19 cellular contexts compared by ENCODE assay signal in the genomic region with DNA sequence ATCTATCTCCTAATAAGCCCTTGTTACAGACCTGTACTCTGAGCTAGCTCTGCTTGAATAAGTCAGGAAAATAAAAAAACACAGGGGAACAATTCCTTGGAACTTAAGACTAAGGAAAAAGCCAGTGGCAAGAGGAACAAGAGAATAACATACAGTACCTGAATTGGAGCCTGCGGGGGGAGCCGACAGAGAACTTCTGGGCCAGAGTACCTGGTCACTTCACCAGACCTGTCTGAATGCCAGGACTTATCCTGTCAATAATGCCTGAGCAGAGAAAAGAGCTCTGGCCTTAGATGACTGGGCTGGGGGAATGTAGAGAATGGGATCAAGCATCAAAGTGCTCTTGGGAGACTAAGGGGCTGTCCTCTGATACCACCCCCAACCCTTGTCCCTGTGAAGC. TPM values are rescaled to one million over a fixed set of nuclear protein-coding genes. Genes with fewer than 3 reads are reported as not detected.
DNase-seq lines count a peak whose midpoint lies in the region; ATAC-seq and TF ChIP-seq lines count a peak whose summit lies in the region.
"Had no signal": no experiment of that assay in that cellular context is flagged by ENCODE, and none has a peak within 500 bp of the region (broad histone marks: within the 10 kb centered on the region; RNA-seq: fewer than 3 reads in every experiment).

No MANE protein-coding gene starts in this region.

- H3K4me3 Mint-ChIP-seq in activated naive CD8-positive, alpha-beta T cell treated with anti-CD3 and anti-CD28 coated beads, Interleukin-2, amount 50 U/mL, for 24 hours: no peak overlapping the region
- H3K4me3 Mint-ChIP-seq in activated naive CD8-positive, alpha-beta T cell treated with anti-CD3 and anti-CD28 coated beads for 36 hours: no peak overlapping the region
- no peak overlapping the region for H3K4me3 Mint-ChIP-seq in mesothelial cell of epicardium
- H3K4me3 Mint-ChIP-seq: activated CD4-positive, alpha-beta memory T cell treated with anti-CD3 and anti-CD28 coated beads, Interleukin-2, amount 10 ng/mL, durations not matched to agents 7 days and 5 days; activated naive CD4-positive, alpha-beta T cell treated with anti-CD3 and anti-CD28 coated beads, Interleukin-2, amount 10 ng/mL, durations not matched to agents 7 days and 5 days; naive B cell had no signal

- peaks cover 54% of the 10 kb centered on the region for H3K36me3 Mint-ChIP-seq in activated naive CD8-positive, alpha-beta T cell treated with anti-CD3 and anti-CD28 coated beads, Interleukin-2, amount 50 U/mL, for 24 hours (ENCODE audit: low read depth)
- H3K36me3 Mint-ChIP-seq in activated naive CD8-positive, alpha-beta T cell treated with anti-CD3 and anti-CD28 coated beads for 36 hours: peaks cover 6% of the 10 kb centered on the region
- H3K36me3 Mint-ChIP-seq in mesothelial cell of epicardium: peaks cover 19% of the 10 kb centered on the region

- H3K9me3 Mint-ChIP-seq in activated naive CD8-positive, alpha-beta T cell treated with anti-CD3 and anti-CD28 coated beads, Interleukin-2, amount 50 U/mL, for 24 hours: no peaks in the 10 kb centered on the region
- no peaks in the 10 kb centered on the region for H3K9me3 Mint-ChIP-seq in activated naive CD8-positive, alpha-beta T cell treated with anti-CD3 and anti-CD28 coated beads for 36 hours
- no peaks in the 10 kb centered on the region for H3K9me3 Mint-ChIP-seq in mesothelial cell of epicardium
- H3K9me3 Mint-ChIP-seq: activated CD4-positive, alpha-beta memory T cell treated with anti-CD3 and anti-CD28 coated beads, Interleukin-2, amount 10 ng/mL, durations not matched to agents 7 days and 5 days; activated naive CD4-positive, alpha-beta T cell treated with anti-CD3 and anti-CD28 coated beads, Interleukin-2, amount 10 ng/mL, durations not matched to agents 7 days and 5 days; naive B cell had no signal

- no peaks in the 10 kb centered on the region for H3K27me3 Mint-ChIP-seq in activated naive CD8-positive, alpha-beta T cell treated with anti-CD3 and anti-CD28 coated beads, Interleukin-2, amount 50 U/mL, for 24 hours
- no peaks in the 10 kb centered on the region for H3K27me3 Mint-ChIP-seq in activated naive CD8-positive, alpha-beta T cell treated with anti-CD3 and anti-CD28 coated beads for 36 hours
- no peaks in the 10 kb centered on the region for H3K27me3 Mint-ChIP-seq in mesothelial cell of epicardium (ENCODE audit: low read depth)
- H3K27me3 Mint-ChIP-seq: activated CD4-positive, alpha-beta memory T cell treated with anti-CD3 and anti-CD28 coated beads, Interleukin-2, amount 10 ng/mL, durations not matched to agents 7 days and 5 days; activated naive CD4-positive, alpha-beta T cell treated with anti-CD3 and anti-CD28 coated beads, Interleukin-2, amount 10 ng/mL, durations not matched to agents 7 days and 5 days; naive B cell had no signal

- H3K27ac Mint-ChIP-seq in activated naive CD8-positive, alpha-beta T cell treated with anti-CD3 and anti-CD28 coated beads, Interleukin-2, amount 50 U/mL, for 24 hours: peak overlapping the region; percentile 26
- H3K27ac Mint-ChIP-seq in activated naive CD8-positive, alpha-beta T cell treated with anti-CD3 and anti-CD28 coated beads for 36 hours: no peak overlapping the region
- H3K27ac Mint-ChIP-seq in mesothelial cell of epicardium: peak overlapping the region; percentile 11
- H3K27ac Mint-ChIP-seq: activated CD4-positive, alpha-beta memory T cell treated with anti-CD3 and anti-CD28 coated beads, Interleukin-2, amount 10 ng/mL, durations not matched to agents 7 days and 5 days had no signal

- no peaks in the 10 kb centered on the region for H3K4me1 Mint-ChIP-seq in activated naive CD8-positive, alpha-beta T cell treated with anti-CD3 and anti-CD28 coated beads, Interleukin-2, amount 50 U/mL, for 24 hours
- no peaks in the 10 kb centered on the region for H3K4me1 Mint-ChIP-seq in activated naive CD8-positive, alpha-beta T cell treated with anti-CD3 and anti-CD28 coated beads for 36 hours
- peaks cover 1% of the 10 kb centered on the region for H3K4me1 Mint-ChIP-seq in mesothelial cell of epicardium
- H3K4me1 Mint-ChIP-seq: activated CD4-positive, alpha-beta memory T cell treated with anti-CD3 and anti-CD28 coated beads, Interleukin-2, amount 10 ng/mL, durations not matched to agents 7 days and 5 days; activated naive CD4-positive, alpha-beta T cell treated with anti-CD3 and anti-CD28 coated beads, Interleukin-2, amount 10 ng/mL, durations not matched to agents 7 days and 5 days had no signal

- DNase-seq in activated naive CD8-positive, alpha-beta T cell treated with anti-CD3 and anti-CD28 coated beads, Interleukin-2, amount 50 U/mL, for 24 hours: no peak
- no peak for DNase-seq in activated naive CD8-positive, alpha-beta T cell treated with anti-CD3 and anti-CD28 coated beads for 36 hours
- DNase-seq in mesothelial cell of epicardium (ENCODE audit: low spot score in 2 of 2, unreplicated experiment in 2 of 2) (no peak), NCI-H69 (lab: John Stamatoyannopoulos, UW) (no peak), HuH-7 (ENCODE audit: low spot score) (no peak)
- DNase-seq: activated CD4-positive, alpha-beta memory T cell treated with anti-CD3 and anti-CD28 coated beads, Interleukin-2, amount 10 ng/mL, durations not matched to agents 7 days and 5 days; activated CD4-positive, CD25-positive, alpha-beta regulatory T cell; activated naive CD4-positive, alpha-beta T cell treated with anti-CD3 and anti-CD28 coated beads, Interleukin-2, amount 10 ng/mL, durations not matched to agents 7 days and 5 days; activated T-cell treated with anti-CD3 and anti-CD28 coated beads for 4 hours; naive B cell; stimulated activated naive CD4-positive, alpha-beta T cell; T-helper 9 cell had no signal

- TF ChIP-seq CTCF in mesothelial cell of epicardium (IDR thresholded peaks at IDR 0.05; ENCODE audit: unreplicated experiment): no peak

- ATAC-seq in activated naive CD8-positive, alpha-beta T cell treated with anti-CD3 and anti-CD28 coated beads, Interleukin-2, amount 50 U/mL, for 24 hours: no peak
- ATAC-seq in HG02763 (IDR thresholded peaks at IDR 0.05; ENCODE audit: unreplicated experiment): no peak

- H3K27ac ChIP-seq in angular gyrus (ENCODE audit: low read depth, low read length) (peak overlapping the region; percentile 92), temporal lobe (ENCODE audit: low read depth, low read length) (peak overlapping the region; percentile 88)
- H3K27ac ChIP-seq: HL-60, ovary had no signal

RNA-seq across cellular contexts. Expression of gene PEA15, which starts 15.1 kb away (rescaled TPM):
- 10 to 100 TPM; 51.7 to 57.4 TPM for total RNA-seq in activated naive CD8-positive, alpha-beta T cell treated with anti-CD3 and anti-CD28 coated beads for 36 hours
- total RNA-seq in mesothelial cell of epicardium: 37.4 to 42.1 TPM (median 41.2 TPM) in 3 replicates
- total RNA-seq in temporal lobe: 178 TPM

RNA-seq across cellular contexts. Expression of gene CASQ1, which starts 29.9 kb away (rescaled TPM):
- total RNA-seq in activated naive CD8-positive, alpha-beta T cell treated with anti-CD3 and anti-CD28 coated beads for 36 hours: not detected
- total RNA-seq in mesothelial cell of epicardium: 0.16 to 0.27 TPM in 2 of 3 replicates, not detected in the other
- 7.6 TPM for total RNA-seq in temporal lobe
- total RNA-seq: M059J, mammary epithelial cell had no signal

RNA-seq across cellular contexts. Expression of gene DCAF8, which starts 42.0 kb away (rescaled TPM):
- total RNA-seq in activated naive CD8-positive, alpha-beta T cell treated with anti-CD3 and anti-CD28 coated beads for 36 hours: 10 to 100 TPM; 86.9 to 94.1 TPM
- total RNA-seq in mesothelial cell of epicardium: 276 to 299 TPM (median 287 TPM) in 3 replicates
- total RNA-seq in temporal lobe: 47.9 TPM
